In genomic region chr19:3358919-3359849, GRCh38 we compare ENCODE assay signal across 8 cellular contexts. TPM values are rescaled to one million over a fixed set of nuclear protein-coding genes. Genes with fewer than 3 reads are reported as not detected.
A peak's percentile ranks its signal among the peaks of the same experiment; 100 is the strongest.
DNase-seq lines count a peak whose midpoint lies in the region; TF ChIP-seq lines count a peak whose summit lies in the region.

No MANE protein-coding gene starts in this region.

- peaks cover 4% of the 10 kb centered on the region for H3K9me3 Mint-ChIP-seq in endothelial cell (ENCODE audit: unreplicated experiment)

- WGBS in thyroid gland, 2 donors = no CpG with 5 or more reads among the region's 126 CpGs

- peaks cover 4% of the 10 kb centered on the region for H3K36me3 Mint-ChIP-seq in endothelial cell (ENCODE audit: low read depth, unreplicated experiment)

- H3K27me3 Mint-ChIP-seq in endothelial cell (ENCODE audit: unreplicated experiment) = peaks cover 37% of the 10 kb centered on the region

- H3K9me3 ChIP-seq in neuron (ENCODE audit: low read length) (peaks cover 4% of the 10 kb centered on the region), thyroid gland (no peaks in the 10 kb centered on the region)

- intact Hi-C loops in thyroid gland (cut with DNase I) = no loop called here

- H3K4me1 ChIP-seq in neuron (ENCODE audit: insufficient read depth, low read length) = peaks cover 19% of the 10 kb centered on the region
- H3K4me1 ChIP-seq in thyroid gland = peaks cover 9 to 25% of the 10 kb centered on the region in 2 donors

- TF ChIP-seq POLR2A in thyroid gland (IDR thresholded peaks at IDR 0.05) = peak in 1 of 2 donors; percentile 71

- H3K27ac ChIP-seq in thyroid gland = peak overlapping the region; percentile 98 to 99 (median 99)

- no peaks in the 10 kb centered on the region for H3K4me1 Mint-ChIP-seq in endothelial cell (ENCODE audit: unreplicated experiment)

- TF ChIP-seq CTCF in fibroblast of mammary gland (conservative IDR thresholded peaks at IDR 0.05; ENCODE audit: control insufficient read depth, insufficient read depth, low read depth, low read length) (no peak), thyroid gland (IDR thresholded peaks at IDR 0.05) (no peak), endothelial cell (IDR thresholded peaks at IDR 0.05; ENCODE audit: unreplicated experiment) (no peak)

- H2AFZ ChIP-seq in neuron (ENCODE audit: low read depth, low read length) = peak overlapping the region; percentile 71

- DNase-seq in NCI-H345 (lab: John Stamatoyannopoulos, UW) (peak; percentile 51), NCI-H345 treated with DMSO at 0.1 percent for 48 hours (lab: John Stamatoyannopoulos, UW; ENCODE audit: unreplicated experiment) (no peak), NCI-H226 (peak; percentile 44), activated T-helper 1 cell treated with Interleukin-2 at 50 U/mL for 16 hours (ENCODE audit: low read depth) (peak; percentile 63), fibroblast of mammary gland (ENCODE audit: low read depth) (peak; percentile 40), thyroid gland (peak; percentile 72 to 76), endothelial cell (ENCODE audit: low spot score) (no peak)

- H3K36me3 ChIP-seq in neuron (ENCODE audit: insufficient read depth, low read length) (no peaks in the 10 kb centered on the region), thyroid gland (no peaks in the 10 kb centered on the region)

- peaks cover 66% of the 10 kb centered on the region for H3K27me3 ChIP-seq in neuron (ENCODE audit: insufficient read depth, low read length)
- no peaks in the 10 kb centered on the region for H3K27me3 ChIP-seq in thyroid gland

- H3K4me3 ChIP-seq in fibroblast of mammary gland (ENCODE audit: control insufficient read depth, low read depth, low read length) (peak overlapping the region; percentile 53), neuron (ENCODE audit: low read length) (peak overlapping the region; percentile 54), thyroid gland (replicated peaks in 1 of 3) (peak overlapping the region; percentile 86 to 97 (median 92))

- no peak overlapping the region for H3K27ac Mint-ChIP-seq in endothelial cell (ENCODE audit: unreplicated experiment)

- no peak overlapping the region for H3K4me3 Mint-ChIP-seq in endothelial cell (ENCODE audit: unreplicated experiment)

RNA-seq across cellular contexts. Expression of gene NFIC, which starts 7.2 kb away (rescaled TPM):
- total RNA-seq in thyroid gland (100 to 1,000 TPM in 3 of 4 donors, 10 to 100 TPM in 1; 76.2 to 183 (median 132) TPM), endothelial cell (ENCODE audit: unreplicated experiment) (4.9 TPM)

Comparison
In these comparisons a context has a peak if more than half of its experiments do, and no peak if none do; other contexts are left out.
1. DNase-seq: peak in NCI-H345 (single experiment), NCI-H226 (single experiment), activated T-helper 1 cell treated with Interleukin-2 at 50 U/mL for 16 hours (single experiment), fibroblast of mammary gland (single experiment) and thyroid gland (2 of 2); none in NCI-H345 treated with DMSO at 0.1 percent for 48 hours (single experiment) and endothelial cell (single experiment).
2. RNA of gene NFIC, which starts 7.2 kb away (total RNA-seq): 76.2 to 183 TPM in thyroid gland; 4.9 TPM in endothelial cell (single experiment); every median in the first group is over 10 times any median in the second.
3. Peak in every context shown above with its lines, with median percentiles within 50 percentile points of each other: H3K4me3 ChIP-seq.